Comparison of ENCODE assay signal across 16 cellular contexts in the genomic region with DNA sequence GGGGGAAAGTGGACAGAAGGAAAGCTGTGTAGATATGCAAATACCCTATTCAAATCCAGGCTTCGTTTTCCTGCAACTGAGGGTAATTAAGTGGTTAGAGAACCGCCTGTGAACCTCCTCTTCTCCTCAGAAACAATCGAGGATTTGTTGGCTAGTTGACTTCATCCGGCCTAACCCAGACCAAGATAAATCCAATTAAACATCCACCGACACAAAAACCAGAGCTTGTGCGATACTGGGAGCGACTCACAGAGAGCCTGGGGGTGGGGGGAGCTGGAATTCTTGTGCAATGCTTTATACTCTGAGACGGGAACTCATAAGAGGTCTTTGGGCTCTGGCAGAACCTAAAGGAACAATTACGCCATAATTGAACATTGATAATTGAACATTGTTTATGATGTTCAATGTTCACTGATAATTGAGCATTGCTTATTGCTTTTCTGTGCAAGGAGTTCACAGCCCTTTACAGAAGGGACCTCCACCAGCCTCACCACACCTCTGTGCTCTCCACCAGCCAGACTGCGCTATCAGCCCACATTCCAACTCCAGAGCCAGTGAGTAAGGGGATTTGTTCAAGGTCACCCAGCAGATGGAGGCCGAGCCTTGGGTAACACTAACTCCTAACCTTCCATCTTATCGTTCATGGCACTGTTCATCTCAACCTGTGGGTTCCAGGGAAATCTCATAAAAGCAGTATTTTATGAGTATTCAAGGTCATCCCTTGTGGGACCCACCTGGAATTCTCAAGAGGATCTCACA.
DNase-seq lines count a peak whose midpoint lies in the region; ATAC-seq and TF ChIP-seq lines count a peak whose summit lies in the region.
"Had no signal": no experiment of that assay in that cellular context is flagged by ENCODE, and none has a peak within 500 bp of the region (broad histone marks: within the 10 kb centered on the region; RNA-seq: fewer than 3 reads in every experiment).

No MANE protein-coding gene starts in this region.

- H3F3A ChIP-seq in GM23248 (ENCODE audit: insufficient read depth), result no peaks in the 10 kb centered on the region

- H3K36me3 ChIP-seq in GM23248 (ENCODE audit: low read depth) (no peaks in the 10 kb centered on the region), rectal smooth muscle tissue (ENCODE audit: control insufficient read depth, insufficient read depth, low read length) (no peaks in the 10 kb centered on the region)
- H3K36me3 ChIP-seq: left ventricle myocardium inferior, thoracic aorta had no signal

- H3K27ac ChIP-seq in GM23248 (no peak overlapping the region), rectal smooth muscle tissue (ENCODE audit: low read depth, low read length) (peak overlapping the region; percentile 12)
- H3K27ac ChIP-seq: left ventricle myocardium inferior, thoracic aorta had no signal

- 73 to 76% methylated on average over 12 of the region's 12 CpGs for WGBS in GM23248 (ENCODE audit: low coverage in 1 of 2, low lambda C conversion rate in 2 of 2, missing lambda C conversion rate in 2 of 2), 2 experiments

- H3K4me3 ChIP-seq in GM23248, result no peak overlapping the region
- H3K4me3 ChIP-seq in fibroblast of mammary gland (ENCODE audit: control insufficient read depth, low read depth, low read length), result no peak overlapping the region
- H3K4me3 ChIP-seq in rectal smooth muscle tissue (ENCODE audit: low read length), result no peak overlapping the region
- H3K4me3 ChIP-seq: left ventricle myocardium inferior, thoracic aorta had no signal

- no peak overlapping the region; the same call in 1 of the 2 replicates for H2AFZ ChIP-seq in GM23248

- H3K4me1 ChIP-seq in GM23248 (ENCODE audit: insufficient read depth) (peaks cover 14% of the 10 kb centered on the region; the same call in 1 of the 2 replicates), rectal smooth muscle tissue (ENCODE audit: control insufficient read depth, insufficient read depth, low read length) (no peaks in the 10 kb centered on the region)

- no peak for TF ChIP-seq CTCF in fibroblast of mammary gland (conservative IDR thresholded peaks at IDR 0.05; ENCODE audit: control insufficient read depth, insufficient read depth, low read depth, low read length)

- H3K27me3 ChIP-seq in GM23248 (replicated peaks; ENCODE audit: insufficient read depth), result no peaks in the 10 kb centered on the region
- no peaks in the 10 kb centered on the region for H3K27me3 ChIP-seq in rectal smooth muscle tissue (ENCODE audit: control insufficient read depth, insufficient read depth, low read length)

- no peaks in the 10 kb centered on the region for H3K9me2 ChIP-seq in GM23248 (ENCODE audit: insufficient read depth)

- H3K4me2 ChIP-seq in GM23248 (ENCODE audit: unreplicated experiment), result no peak overlapping the region

- no peak for ATAC-seq in HG03045 (IDR thresholded peaks at IDR 0.05; ENCODE audit: unreplicated experiment)
- ATAC-seq: stimulated activated effector memory CD8-positive, alpha-beta T cell treated with anti-CD3 and anti-CD28 coated beads, Interleukin-12 subunit alpha, Interleukin-12 subunit beta, amount 100 ng/mL, for 72 hours had no signal

- no peaks in the 10 kb centered on the region for H4K20me1 ChIP-seq in GM23248 (ENCODE audit: insufficient read depth)

- H3K79me2 ChIP-seq in GM23248 (ENCODE audit: insufficient read depth), result no peaks in the 10 kb centered on the region

- in situ Hi-C loops in GM23248 (cut with MboI), result no loop called here

- DNase-seq in GM23248, result peak; percentile 30
- peak; percentile 95 for DNase-seq in NCI-H82 treated with DMSO at 0.1 percent for 48 hours (lab: John Stamatoyannopoulos, UW; ENCODE audit: unreplicated experiment)
- DNase-seq in fibroblast of mammary gland (ENCODE audit: low read depth), result peak; percentile 48
- DNase-seq in NCI-H1417 treated with DMSO at 0.1 percent for 48 hours (lab: John Stamatoyannopoulos, UW), result no peak
- DNase-seq in cerebellar cortex (ENCODE audit: low spot score), result no peak
- DNase-seq: activated gamma-delta T cell; left ventricle myocardium inferior; NCI-H1694; NCI-H345; SIG-M5; stimulated activated CD4-positive, alpha-beta T cell treated with anti-CD3 and anti-CD28 coated beads, Interleukin-12 subunit alpha, Interleukin-12 subunit beta, amount 100 ng/mL, for 4 hours; T-helper 9 cell had no signal

- H3K9ac ChIP-seq in GM23248, result no peak overlapping the region
- no peak overlapping the region for H3K9ac ChIP-seq in rectal smooth muscle tissue (ENCODE audit: low read length)

- H3K9me3 ChIP-seq in GM23248 (ENCODE audit: low read depth), result no peaks in the 10 kb centered on the region
- H3K9me3 ChIP-seq: left ventricle myocardium inferior, thoracic aorta had no signal

Comparison
In these comparisons a context has a peak if more than half of its experiments do, and no peak if none do; other contexts are left out.
1. DNase-seq: peak in GM23248 (single experiment), NCI-H82 treated with DMSO at 0.1 percent for 48 hours (single experiment) and fibroblast of mammary gland (single experiment); none in NCI-H1417 treated with DMSO at 0.1 percent for 48 hours (single experiment) and cerebellar cortex (single experiment).